18 cellular contexts compared by ENCODE assay signal in genomic region chr11:19027829-19028595, GRCh38. TPM values are rescaled to one million over a fixed set of nuclear protein-coding genes. Genes with fewer than 3 reads are reported as not detected.
DNase-seq lines count a peak whose midpoint lies in the region; ATAC-seq, FAIRE-seq and TF ChIP-seq lines count a peak whose summit lies in the region.
"Had no signal": no experiment of that assay in that cellular context is flagged by ENCODE, and none has a peak within 500 bp of the region (broad histone marks: within the 10 kb centered on the region; RNA-seq: fewer than 3 reads in every experiment).

No MANE protein-coding gene starts in this region.

- no peaks in the 10 kb centered on the region for H3K36me3 ChIP-seq in pancreas
- H3K36me3 ChIP-seq: neutrophil had no signal

- no peak overlapping the region for H3K4me3 ChIP-seq in pancreas

- H3K27ac ChIP-seq in pancreas = peak overlapping the region in 2 of 4 donors; percentile 39 to 71
- H3K27ac ChIP-seq: 22Rv1, neutrophil had no signal

- H3K27me3 ChIP-seq in pancreas = no peaks in the 10 kb centered on the region

- ATAC-seq in pancreas (peak; percentile 84 to 97 (median 95)), HG02973 (IDR thresholded peaks at IDR 0.05; ENCODE audit: unreplicated experiment) (no peak)
- ATAC-seq: Right ventricle myocardium inferior had no signal

- WGBS in pancreas, 2 donors = 28 to 40% methylated on average over 2 of the region's 2 CpGs

- H3K9me3 ChIP-seq in pancreas = no peaks in the 10 kb centered on the region
- H3K9me3 ChIP-seq: neutrophil had no signal

- intact Hi-C loops in pancreas (cut with DNase I) = no loop called here

- no peaks in the 10 kb centered on the region for H3K4me1 ChIP-seq in pancreas

- DNase-seq in DMS153 (lab: John Stamatoyannopoulos, UW) = peak; percentile 9
- DNase-seq in DMS153 treated with DMSO at 0.1 percent for 48 hours (lab: John Stamatoyannopoulos, UW; ENCODE audit: unreplicated experiment) = no peak
- DNase-seq in NCI-H226 = peak; percentile 68
- DNase-seq in dermis blood vessel endothelial cell = peak; percentile 19
- peak in 3 of 6 donors; percentile 55 to 70 (median 63) for DNase-seq in pancreas
- no peak for DNase-seq in retina
- DNase-seq in activated CD4-positive, CD25-positive, alpha-beta regulatory T cell treated with anti-CD3 and anti-CD28 coated beads, Interleukin-2, amount 50 U/mL, for 72 hours = no peak
- DNase-seq: activated CD4-positive, alpha-beta T cell treated with anti-CD3 and anti-CD28 coated beads for 48 hours; activated naive CD4-positive, alpha-beta T cell treated with anti-CD3 and anti-CD28 coated beads, Interleukin-2, amount 10 ng/mL, durations not matched to agents 7 days and 5 days; effector memory CD4-positive, alpha-beta T cell; left cardiac atrium; NCI-H1694; stimulated activated CD4-positive, alpha-beta T cell treated with anti-CD3 and anti-CD28 coated beads, Interleukin-2, amount 100 ng/mL, for 48 hours; substantia nigra had no signal

- no peak for FAIRE-seq in pancreas (lab: Jason Lieb, UNC)

- TF ChIP-seq CTCF in pancreas (IDR thresholded peaks at IDR 0.05) = no peak

RNA-seq across cellular contexts. Expression of gene MRGPRX2, which starts 32.5 kb away (rescaled TPM):
- total RNA-seq in dermis blood vessel endothelial cell (not detected in 2 replicates), pancreas (under 1 TPM in 1 of 6 donors, not detected in 5; 0.09 TPM)
- polyA plus RNA-seq in pancreas = under 1 TPM in 1 of 2 donors, not detected in 1; 0.05 TPM
- total RNA-seq: left cardiac atrium, Right ventricle myocardium inferior had no signal

Comparison
In these comparisons a context has a peak if more than half of its experiments do, and no peak if none do; other contexts are left out.
1. DNase-seq: peak in DMS153 (single experiment), NCI-H226 (single experiment) and dermis blood vessel endothelial cell (single experiment); none in DMS153 treated with DMSO at 0.1 percent for 48 hours (single experiment), retina (single experiment) and activated CD4-positive, CD25-positive, alpha-beta regulatory T cell treated with anti-CD3 and anti-CD28 coated beads, Interleukin-2, amount 50 U/mL, for 72 hours (single experiment).